ENCODE assay signal across 20 cellular contexts in the genomic region with DNA sequence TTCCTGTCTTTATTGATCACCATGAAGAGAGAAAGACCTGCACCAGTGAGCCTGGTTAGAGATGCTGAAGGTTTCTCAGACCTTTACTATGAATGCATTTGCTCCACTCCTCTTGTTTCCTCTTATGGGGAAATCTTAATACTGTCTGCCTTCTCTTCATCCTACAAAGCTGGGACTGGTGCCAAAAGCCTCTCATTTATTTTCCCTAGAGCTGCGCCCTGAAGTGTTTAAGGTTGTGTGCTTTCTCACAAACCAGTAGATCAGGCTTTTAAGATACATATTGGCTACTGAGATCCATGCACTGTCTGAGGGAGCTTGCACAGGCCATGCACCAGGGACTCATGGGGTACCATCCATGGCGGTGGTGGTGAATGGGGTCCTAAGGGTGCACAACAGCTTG.
"Had no signal": no experiment of that assay in that cellular context is flagged by ENCODE, and none has a peak within 500 bp of the region (broad histone marks: within the 10 kb centered on the region; RNA-seq: fewer than 3 reads in every experiment).

No MANE protein-coding gene starts in this region.

- H3K4me1 Mint-ChIP-seq: activated CD4-positive, alpha-beta T cell treated with anti-CD3 and anti-CD28 coated beads, Interleukin-2, amount 10 ng/mL, durations not matched to agents 24 days and 14 days; activated CD8-positive, alpha-beta memory T cell treated with anti-CD3 and anti-CD28 coated beads, Interleukin-2, amount 10 ng/mL, durations not matched to agents 7 days and 5 days; activated naive CD4-positive, alpha-beta T cell treated with anti-CD3 and anti-CD28 coated beads, Interleukin-2, amount 10 ng/mL, durations not matched to agents 7 days and 5 days; activated naive CD8-positive, alpha-beta T cell treated with anti-CD3 and anti-CD28 coated beads for 36 hours had no signal

- H3K27ac Mint-ChIP-seq: activated CD4-positive, alpha-beta T cell treated with anti-CD3 and anti-CD28 coated beads, Interleukin-2, amount 10 ng/mL, durations not matched to agents 24 days and 14 days; activated CD8-positive, alpha-beta memory T cell treated with anti-CD3 and anti-CD28 coated beads, Interleukin-2, amount 10 ng/mL, durations not matched to agents 7 days and 5 days; activated naive CD4-positive, alpha-beta T cell treated with anti-CD3 and anti-CD28 coated beads, Interleukin-2, amount 10 ng/mL, durations not matched to agents 7 days and 5 days; activated naive CD8-positive, alpha-beta T cell treated with anti-CD3 and anti-CD28 coated beads for 36 hours; T-helper 1 cell treated with Interleukin-12 subunit alpha and Interleukin-12 subunit beta and Interleukin-4 antibody, amounts not matched to agents 30 μg/mL and 1 μg/mL, for 36 hours; WTC11 had no signal

- H3K27me3 Mint-ChIP-seq: activated CD4-positive, alpha-beta T cell treated with anti-CD3 and anti-CD28 coated beads, Interleukin-2, amount 10 ng/mL, durations not matched to agents 24 days and 14 days; activated CD8-positive, alpha-beta memory T cell treated with anti-CD3 and anti-CD28 coated beads, Interleukin-2, amount 10 ng/mL, durations not matched to agents 7 days and 5 days; activated naive CD4-positive, alpha-beta T cell treated with anti-CD3 and anti-CD28 coated beads, Interleukin-2, amount 10 ng/mL, durations not matched to agents 7 days and 5 days; activated naive CD8-positive, alpha-beta T cell treated with anti-CD3 and anti-CD28 coated beads for 36 hours had no signal

- H3K4me3 Mint-ChIP-seq: activated CD4-positive, alpha-beta T cell treated with anti-CD3 and anti-CD28 coated beads, Interleukin-2, amount 10 ng/mL, durations not matched to agents 24 days and 14 days; activated CD8-positive, alpha-beta memory T cell treated with anti-CD3 and anti-CD28 coated beads, Interleukin-2, amount 10 ng/mL, durations not matched to agents 7 days and 5 days; activated naive CD4-positive, alpha-beta T cell treated with anti-CD3 and anti-CD28 coated beads, Interleukin-2, amount 10 ng/mL, durations not matched to agents 7 days and 5 days; activated naive CD8-positive, alpha-beta T cell treated with anti-CD3 and anti-CD28 coated beads for 36 hours; activated T-cell treated with anti-CD3 and anti-CD28 coated beads, Interleukin-2, amount 50 U/mL, for 4 hours; T-helper 1 cell treated with Interleukin-12 subunit alpha and Interleukin-12 subunit beta and Interleukin-4 antibody, amounts not matched to agents 30 μg/mL and 1 μg/mL, for 36 hours; WTC11 had no signal

- H3K36me3 Mint-ChIP-seq: activated CD8-positive, alpha-beta memory T cell treated with anti-CD3 and anti-CD28 coated beads, Interleukin-2, amount 10 ng/mL, durations not matched to agents 7 days and 5 days; activated naive CD4-positive, alpha-beta T cell treated with anti-CD3 and anti-CD28 coated beads, Interleukin-2, amount 10 ng/mL, durations not matched to agents 7 days and 5 days had no signal

- DNase-seq: activated CD4-positive, alpha-beta T cell treated with anti-CD3 and anti-CD28 coated beads, Interleukin-2, amount 10 ng/mL, durations not matched to agents 24 days and 14 days; activated CD4-positive, alpha-beta T cell treated with anti-CD3 and anti-CD28 coated beads, Interleukin-2, amount 50 U/mL, for 48 hours; activated CD4-positive, CD25-positive, alpha-beta regulatory T cell treated with anti-CD3 and anti-CD28 coated beads, Interleukin-2, amount 50 U/mL, for 72 hours; activated CD8-positive, alpha-beta memory T cell treated with anti-CD3 and anti-CD28 coated beads, Interleukin-2, amount 10 ng/mL, durations not matched to agents 7 days and 5 days; activated gamma-delta T cell treated with Interleukin-2 at 50 U/mL for 16 hours; activated naive CD4-positive, alpha-beta T cell treated with anti-CD3 and anti-CD28 coated beads, Interleukin-2, amount 10 ng/mL, durations not matched to agents 7 days and 5 days; activated naive CD8-positive, alpha-beta T cell treated with anti-CD3 and anti-CD28 coated beads for 36 hours; activated T-cell treated with anti-CD3 and anti-CD28 coated beads, Interleukin-2, amount 50 U/mL, for 4 hours; brain microvascular endothelial cell; Karpas-422; MM.1S; NCI-H146; NCI-H187 treated with DMSO at 0.1 percent for 48 hours; NCI-H2081 treated with DMSO at 0.1 percent for 48 hours; NCI-H2171 treated with DMSO at 0.1 percent for 48 hours; NCI-H226; Peyer's patch; Right ventricle myocardium superior had no signal

- H3K9me3 Mint-ChIP-seq: T-helper 1 cell treated with Interleukin-12 subunit alpha and Interleukin-12 subunit beta and Interleukin-4 antibody, amounts not matched to agents 30 μg/mL and 1 μg/mL, for 36 hours had no signal
